ENCODE assay signal across 16 cellular contexts in the genomic region with DNA sequence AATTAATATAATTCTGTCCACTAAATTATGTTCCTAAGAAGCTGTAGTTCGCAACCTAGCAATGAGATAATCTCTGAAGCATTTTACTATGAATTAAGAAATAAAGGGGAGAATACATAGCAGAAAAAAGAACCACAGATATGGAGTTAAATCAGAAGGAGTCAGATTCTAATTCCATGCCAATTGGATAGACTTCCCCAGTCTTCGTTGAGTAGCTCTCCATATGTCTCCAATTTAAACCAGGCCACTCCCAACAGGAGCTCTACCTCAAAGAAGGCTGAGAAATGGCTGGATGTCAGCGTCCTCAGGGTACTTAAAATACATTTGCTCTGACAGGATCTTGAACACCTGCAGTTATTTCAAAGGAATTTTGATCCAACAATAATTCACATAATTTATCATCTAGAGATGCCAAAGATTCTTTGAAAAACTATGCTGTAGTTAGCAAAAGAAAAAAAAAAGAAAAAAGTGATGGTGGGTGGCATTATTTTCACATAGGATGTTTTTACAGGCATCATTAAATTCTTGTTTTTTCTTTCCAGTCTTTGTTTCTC.
"Had no signal": no experiment of that assay in that cellular context is flagged by ENCODE, and none has a peak within 500 bp of the region (broad histone marks: within the 10 kb centered on the region; RNA-seq: fewer than 3 reads in every experiment).

No MANE protein-coding gene starts in this region.

- H3K9me3 Mint-ChIP-seq: activated T-helper 2 cell treated with anti-CD3 and anti-CD28 coated beads, Interferon-gamma antibody, Interleukin-2, Interleukin-4, amounts not matched to agents 10 μg/mL and 5 μg/mL and 100 μg/mL, durations not matched to agents 14 hours and 24 hours and 36 hours; dendritic cell treated with granulocyte-macrophage colony-stimulating factor and Interleukin-4, amounts not matched to agents 40 ng/mL and 50 ng/mL, for 4 days had no signal

- H3K27ac ChIP-seq: epithelial cell of prostate, neutrophil, stomach, thoracic aorta had no signal

- H3K27ac Mint-ChIP-seq: activated naive CD4-positive, alpha-beta T cell treated with anti-CD3 and anti-CD28 coated beads for 36 hours; activated T-helper 2 cell treated with anti-CD3 and anti-CD28 coated beads, Interferon-gamma antibody, Interleukin-2, Interleukin-4, amounts not matched to agents 10 μg/mL and 5 μg/mL and 100 μg/mL, durations not matched to agents 14 hours and 24 hours and 36 hours; dendritic cell treated with granulocyte-macrophage colony-stimulating factor and Interleukin-4, amounts not matched to agents 40 ng/mL and 50 ng/mL, for 4 days had no signal

- H3K4me3 ChIP-seq: stomach, thoracic aorta had no signal

- H3K27me3 Mint-ChIP-seq: dendritic cell treated with granulocyte-macrophage colony-stimulating factor and Interleukin-4, amounts not matched to agents 40 ng/mL and 50 ng/mL, for 4 days had no signal

- H3K4me3 Mint-ChIP-seq: activated naive CD4-positive, alpha-beta T cell treated with anti-CD3 and anti-CD28 coated beads for 36 hours; dendritic cell treated with granulocyte-macrophage colony-stimulating factor and Interleukin-4, amounts not matched to agents 40 ng/mL and 50 ng/mL, for 4 days; effector memory CD8-positive, alpha-beta T cell had no signal

- DNase-seq: activated CD4-positive, alpha-beta T cell treated with anti-CD3 and anti-CD28 coated beads for 1 hour; activated CD4-positive, alpha-beta T cell treated with anti-CD3 and anti-CD28 coated beads, Interleukin-2, amount 50 U/mL, for 4 hours; activated naive CD4-positive, alpha-beta T cell treated with anti-CD3 and anti-CD28 coated beads for 36 hours; activated T-cell treated with anti-CD3 and anti-CD28 coated beads, Interleukin-2, amount 50 U/mL, for 1 hour; effector memory CD8-positive, alpha-beta T cell; left colon; stimulated activated CD4-positive, alpha-beta T cell treated with anti-CD3 and anti-CD28 coated beads, Interleukin-2, amount 100 ng/mL, for 24 hours; stomach had no signal

- FAIRE-seq: astrocyte, bronchial epithelial cell, islet of Langerhans had no signal

- ATAC-seq: effector memory CD8-positive, alpha-beta T cell; left colon had no signal

- H3K36me3 ChIP-seq: neutrophil, stomach, thoracic aorta had no signal

- H3K4me1 ChIP-seq: stomach had no signal

- H3K9me3 ChIP-seq: neutrophil, stomach, thoracic aorta had no signal
